In the genomic region with DNA sequence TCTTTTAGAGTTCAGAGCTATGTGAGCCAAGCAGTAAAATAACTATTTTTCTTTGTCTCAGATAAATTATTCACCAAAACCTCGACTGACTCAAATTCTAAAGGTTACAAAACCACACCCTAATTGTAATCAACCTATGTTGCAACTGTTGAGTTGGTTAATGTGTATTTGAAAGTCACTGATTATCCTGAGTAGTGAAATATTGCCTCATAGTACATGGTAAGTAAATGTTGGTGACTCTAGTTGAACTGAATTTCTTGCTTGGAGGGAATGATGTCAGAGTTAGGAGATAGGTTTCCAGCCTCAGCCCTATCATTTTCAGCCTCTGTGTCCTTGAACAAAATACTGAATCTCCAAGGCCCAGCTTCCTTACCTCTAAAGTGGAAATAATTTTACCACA, we compare ENCODE assay signal across 19 cellular contexts. TPM values are rescaled to one million over a fixed set of nuclear protein-coding genes. Genes with fewer than 3 reads are reported as not detected.
A peak's percentile ranks its signal among the peaks of the same experiment; 100 is the strongest.
DNase-seq lines count a peak whose midpoint lies in the region; ATAC-seq and TF ChIP-seq lines count a peak whose summit lies in the region.
"Had no signal": no experiment of that assay in that cellular context is flagged by ENCODE, and none has a peak within 500 bp of the region (broad histone marks: within the 10 kb centered on the region; RNA-seq: fewer than 3 reads in every experiment).

No MANE protein-coding gene starts in this region.

- peak; percentile 50 for TF ChIP-seq POLR2A in right lobe of liver (IDR thresholded peaks at IDR 0.05)

- intact Hi-C loops in right lobe of liver (cut with DNase I), result no loop called here
- intact Hi-C loops in activated T-helper 1 cell treated with anti-CD3 and anti-CD28 coated beads, Interleukin-12 subunit alpha, Interleukin-12 subunit beta, Interleukin-2, Interleukin-4 antibody, amounts not matched to agents 30 ng/mL and 10 ng/mL and 1 ng/mL, durations not matched to agents 14 hours and 24 hours and 36 hours (cut with micrococcal nuclease), result no loop called here

- H3K27ac ChIP-seq in right lobe of liver, result peak overlapping the region; percentile 82 to 96 (median 90)
- H3K27ac ChIP-seq: HL-60, neutrophil, spleen, uterus had no signal

- no peak for TF ChIP-seq CTCF in right lobe of liver (IDR thresholded peaks at IDR 0.05)

- DNase-seq in amniotic epithelial cell (ENCODE audit: low read depth), result peak; percentile 62
- no peak for DNase-seq in right lobe of liver
- DNase-seq in islet precursor cell, result no peak
- DNase-seq in activated T-helper 1 cell treated with anti-CD3 and anti-CD28 coated beads, Interleukin-12 subunit alpha, Interleukin-12 subunit beta, Interleukin-2, Interleukin-4 antibody, amounts not matched to agents 30 ng/mL and 10 ng/mL and 1 ng/mL, durations not matched to agents 14 hours and 24 hours and 36 hours (ENCODE audit: low spot score), result no peak
- no peak for DNase-seq in A172 (ENCODE audit: low spot score)
- no peak for DNase-seq in activated T-cell treated with anti-CD3 and anti-CD28 coated beads, Interleukin-2, amount 50 U/mL, for 72 hours
- DNase-seq: activated CD4-positive, CD25-positive, alpha-beta regulatory T cell; activated T-cell treated with anti-CD3 and anti-CD28 coated beads, Interleukin-2, amount 50 U/mL, for 24 hours; H9; left cardiac atrium; MV-4-11; NCI-H524; SK-N-SH; spleen; uterus had no signal

- WGBS in right lobe of liver (ENCODE audit: insufficient coverage, low coverage, low lambda C conversion rate, missing lambda C conversion rate), result 10% methylated on average over 1 of the region's 1 CpG

- no peaks in the 10 kb centered on the region for H3K36me3 Mint-ChIP-seq in activated T-helper 1 cell treated with anti-CD3 and anti-CD28 coated beads, Interleukin-12 subunit alpha, Interleukin-12 subunit beta, Interleukin-2, Interleukin-4 antibody, amounts not matched to agents 30 ng/mL and 10 ng/mL and 1 ng/mL, durations not matched to agents 14 hours and 24 hours and 36 hours (ENCODE audit: low read depth)
- H3K36me3 Mint-ChIP-seq in activated T-cell treated with anti-CD3 and anti-CD28 coated beads, Interleukin-2, amount 50 U/mL, for 72 hours (ENCODE audit: insufficient read depth in 2 of 2), result no peaks in the 10 kb centered on the region

- H3K4me3 Mint-ChIP-seq in activated T-helper 1 cell treated with anti-CD3 and anti-CD28 coated beads, Interleukin-12 subunit alpha, Interleukin-12 subunit beta, Interleukin-2, Interleukin-4 antibody, amounts not matched to agents 30 ng/mL and 10 ng/mL and 1 ng/mL, durations not matched to agents 14 hours and 24 hours and 36 hours, result no peak overlapping the region
- no peak overlapping the region for H3K4me3 Mint-ChIP-seq in activated T-cell treated with anti-CD3 and anti-CD28 coated beads, Interleukin-2, amount 50 U/mL, for 72 hours
- H3K4me3 Mint-ChIP-seq: activated T-cell treated with anti-CD3 and anti-CD28 coated beads, Interleukin-2, amount 50 U/mL, for 24 hours; H9 had no signal

- H3K36me3 ChIP-seq in right lobe of liver, result no peaks in the 10 kb centered on the region
- H3K36me3 ChIP-seq: neutrophil, spleen, uterus had no signal

- peaks cover 2% of the 10 kb centered on the region for H3K27me3 Mint-ChIP-seq in activated T-helper 1 cell treated with anti-CD3 and anti-CD28 coated beads, Interleukin-12 subunit alpha, Interleukin-12 subunit beta, Interleukin-2, Interleukin-4 antibody, amounts not matched to agents 30 ng/mL and 10 ng/mL and 1 ng/mL, durations not matched to agents 14 hours and 24 hours and 36 hours (ENCODE audit: insufficient read depth)
- no peaks in the 10 kb centered on the region for H3K27me3 Mint-ChIP-seq in activated T-cell treated with anti-CD3 and anti-CD28 coated beads, Interleukin-2, amount 50 U/mL, for 72 hours (ENCODE audit: low read depth)

- H3K27ac Mint-ChIP-seq in activated T-helper 1 cell treated with anti-CD3 and anti-CD28 coated beads, Interleukin-12 subunit alpha, Interleukin-12 subunit beta, Interleukin-2, Interleukin-4 antibody, amounts not matched to agents 30 ng/mL and 10 ng/mL and 1 ng/mL, durations not matched to agents 14 hours and 24 hours and 36 hours, result no peak overlapping the region
- no peak overlapping the region for H3K27ac Mint-ChIP-seq in activated T-cell treated with anti-CD3 and anti-CD28 coated beads, Interleukin-2, amount 50 U/mL, for 72 hours
- H3K27ac Mint-ChIP-seq: activated T-cell treated with anti-CD3 and anti-CD28 coated beads, Interleukin-2, amount 50 U/mL, for 24 hours; H9 had no signal

- peaks cover 4% of the 10 kb centered on the region for H3K9me3 Mint-ChIP-seq in activated T-helper 1 cell treated with anti-CD3 and anti-CD28 coated beads, Interleukin-12 subunit alpha, Interleukin-12 subunit beta, Interleukin-2, Interleukin-4 antibody, amounts not matched to agents 30 ng/mL and 10 ng/mL and 1 ng/mL, durations not matched to agents 14 hours and 24 hours and 36 hours
- peaks cover 0 to 1% of the 10 kb centered on the region in 2 donors for H3K9me3 Mint-ChIP-seq in activated T-cell treated with anti-CD3 and anti-CD28 coated beads, Interleukin-2, amount 50 U/mL, for 72 hours

- H3K9me3 ChIP-seq in right lobe of liver, result no peaks in the 10 kb centered on the region
- H3K9me3 ChIP-seq: neutrophil, SK-N-SH had no signal

- peaks cover 0 to 46% (median 16%) of the 10 kb centered on the region in 4 donors for H3K4me1 ChIP-seq in right lobe of liver
- H3K4me1 ChIP-seq: spleen, uterus had no signal

- H3K4me1 Mint-ChIP-seq in activated T-helper 1 cell treated with anti-CD3 and anti-CD28 coated beads, Interleukin-12 subunit alpha, Interleukin-12 subunit beta, Interleukin-2, Interleukin-4 antibody, amounts not matched to agents 30 ng/mL and 10 ng/mL and 1 ng/mL, durations not matched to agents 14 hours and 24 hours and 36 hours (ENCODE audit: low read depth), result no peaks in the 10 kb centered on the region
- H3K4me1 Mint-ChIP-seq in activated T-cell treated with anti-CD3 and anti-CD28 coated beads, Interleukin-2, amount 50 U/mL, for 72 hours (ENCODE audit: low read depth), result no peaks in the 10 kb centered on the region

- H3K27me3 ChIP-seq in right lobe of liver, result no peaks in the 10 kb centered on the region
- H3K27me3 ChIP-seq: neutrophil, uterus had no signal

- peak overlapping the region in 1 of 3 donors; percentile 5 for H3K4me3 ChIP-seq in right lobe of liver
- H3K4me3 ChIP-seq: spleen, uterus had no signal

- ATAC-seq in GM18870 (IDR thresholded peaks at IDR 0.05; ENCODE audit: unreplicated experiment) (peak; percentile 69), HG03108 (IDR thresholded peaks at IDR 0.05; ENCODE audit: unreplicated experiment) (peak; percentile 49), right lobe of liver (peak; percentile 25 to 65 (median 48))
- ATAC-seq in activated T-cell treated with anti-CD3 and anti-CD28 coated beads, Interleukin-2, amount 50 U/mL, for 72 hours (replicated peaks in 1 of 2), result no peak

RNA-seq across cellular contexts. Expression of a gene that starts 3.0 kb away (rescaled TPM):
- 100 to 1,000 TPM in 2 of 6 experiments, 10 to 100 TPM in 4; 71.0 to 120 (median 93.9) TPM for total RNA-seq in right lobe of liver
- total RNA-seq in activated T-helper 1 cell treated with anti-CD3 and anti-CD28 coated beads, Interleukin-12 subunit alpha, Interleukin-12 subunit beta, Interleukin-2, Interleukin-4 antibody, amounts not matched to agents 30 ng/mL and 10 ng/mL and 1 ng/mL, durations not matched to agents 14 hours and 24 hours and 36 hours, result 1.1 and 1.2 TPM in 2 replicates
- not detected in 2 replicates for total RNA-seq in A172 (2014; rRNA removed; shearing (Covaris generic))
- total RNA-seq in activated T-cell treated with anti-CD3 and anti-CD28 coated beads, Interleukin-2, amount 50 U/mL, for 72 hours, result 1 to 10 TPM; 3.0 to 3.1 TPM
- total RNA-seq: spleen, uterus had no signal

Comparison
In these comparisons a context has a peak if more than half of its experiments do, and no peak if none do; other contexts are left out.
1. ATAC-seq: peak in GM18870 (single experiment), HG03108 (single experiment) and right lobe of liver (4 of 4); none in activated T-cell treated with anti-CD3 and anti-CD28 coated beads, Interleukin-2, amount 50 U/mL, for 72 hours (0 of 2).
2. RNA of a gene that starts 3.0 kb away (total RNA-seq): 71.0 to 120 TPM in right lobe of liver; 3.0 to 3.1 TPM in activated T-cell treated with anti-CD3 and anti-CD28 coated beads, Interleukin-2, amount 50 U/mL, for 72 hours, 1.1 to 1.2 TPM in activated T-helper 1 cell treated with anti-CD3 and anti-CD28 coated beads, Interleukin-12 subunit alpha, Interleukin-12 subunit beta, Interleukin-2, Interleukin-4 antibody, amounts not matched to agents 30 ng/mL and 10 ng/mL and 1 ng/mL, durations not matched to agents 14 hours and 24 hours and 36 hours and not detected in A172; every median in the first group is over 10 times any median in the second.